Comparison of ENCODE assay signal across 13 cellular contexts in the genomic region with DNA sequence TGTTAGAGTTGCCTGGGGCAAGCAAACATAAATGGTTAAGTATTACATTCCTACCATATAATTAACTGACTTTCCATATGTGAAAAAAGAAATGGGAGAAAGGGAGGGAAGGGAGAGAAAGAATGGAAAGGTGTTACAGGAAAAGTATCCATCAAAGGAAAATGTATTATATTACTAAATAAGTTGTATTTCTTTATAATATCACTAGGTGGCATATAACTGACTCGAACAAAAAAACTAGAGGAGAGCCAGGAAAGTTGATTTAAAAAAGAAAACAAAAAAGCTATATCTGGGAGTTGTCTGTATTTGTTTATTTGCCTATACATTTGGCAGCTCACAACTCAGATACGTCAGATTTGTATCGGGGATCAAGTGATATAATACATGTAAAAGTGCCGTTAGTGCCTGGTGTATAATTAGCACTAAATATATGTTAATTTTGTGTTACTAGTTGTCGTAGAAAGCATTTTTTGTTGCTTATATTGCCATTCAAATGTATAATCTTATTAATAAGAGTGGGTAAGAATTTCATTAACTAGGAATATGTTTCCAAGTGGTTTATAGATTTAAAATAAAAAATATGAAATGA. TPM values are rescaled to one million over a fixed set of nuclear protein-coding genes. Genes with fewer than 3 reads are reported as not detected.
DNase-seq lines count a peak whose midpoint lies in the region; ATAC-seq, FAIRE-seq and TF ChIP-seq lines count a peak whose summit lies in the region.
"Had no signal": no experiment of that assay in that cellular context is flagged by ENCODE, and none has a peak within 500 bp of the region (broad histone marks: within the 10 kb centered on the region; RNA-seq: fewer than 3 reads in every experiment).

No MANE protein-coding gene starts in this region.

- peak; percentile 32 for TF ChIP-seq CTCF in cardiac muscle cell (IDR thresholded peaks at IDR 0.05; ENCODE audit: low read depth, low read length)
- TF ChIP-seq CTCF in esophagus muscularis mucosa (IDR thresholded peaks at IDR 0.05), result peak in 2 of 3 experiments; percentile 9 to 23

- H3K36me3 ChIP-seq in cardiac muscle cell (no peaks in the 10 kb centered on the region), esophagus muscularis mucosa (no peaks in the 10 kb centered on the region)
- H3K36me3 ChIP-seq: pancreas had no signal

- TF ChIP-seq EP300 in esophagus muscularis mucosa (IDR thresholded peaks at IDR 0.05), result no peak

- H3K4me1 ChIP-seq in cardiac muscle cell (ENCODE audit: low read depth), result no peaks in the 10 kb centered on the region
- H3K4me1 ChIP-seq in esophagus muscularis mucosa, result no peaks in the 10 kb centered on the region
- H3K4me1 ChIP-seq: pancreas had no signal

- intact Hi-C loops in left cardiac atrium (cut with DNase I) (loop anchor here in 1 of 2 donors (2.0 kb wide), 1 partner anchor 368 kb away; no protein-coding TSS in a partner anchor), esophagus muscularis mucosa (cut with DNase I) (no loop called here)

- H3K27me3 ChIP-seq in cardiac muscle cell (no peaks in the 10 kb centered on the region), esophagus muscularis mucosa (no peaks in the 10 kb centered on the region)
- H3K27me3 ChIP-seq: pancreas had no signal

- no peak overlapping the region for H3K27ac ChIP-seq in cardiac muscle cell
- H3K27ac ChIP-seq in esophagus muscularis mucosa (replicated peaks in 1 of 4), result no peak overlapping the region
- H3K27ac ChIP-seq: coronary artery, pancreas had no signal

- no peak for TF ChIP-seq POLR2A in esophagus muscularis mucosa (IDR thresholded peaks at IDR 0.05; ENCODE audit: low read depth)

- no peak overlapping the region for H3K4me3 ChIP-seq in cardiac muscle cell
- no peak overlapping the region for H3K4me3 ChIP-seq in esophagus muscularis mucosa
- H3K4me3 ChIP-seq: coronary artery, pancreas had no signal

- H3K9me3 ChIP-seq in cardiac muscle cell (ENCODE audit: low read depth) (no peaks in the 10 kb centered on the region), esophagus muscularis mucosa (no peaks in the 10 kb centered on the region)
- H3K9me3 ChIP-seq: pancreas had no signal

- FAIRE-seq in urothelium cell line (lab: Jason Lieb, UNC), result no peak

- peak in 1 of 2 donors; percentile 25 for DNase-seq in cardiac muscle cell (ENCODE audit: low read depth in 1 of 2, low spot score in 1 of 2)
- DNase-seq in left cardiac atrium, result no peak
- peak; percentile 79 for DNase-seq in NCI-H69 (lab: John Stamatoyannopoulos, UW)
- no peak for DNase-seq in esophagus muscularis mucosa (ENCODE audit: extremely low spot score)
- DNase-seq in urothelium cell line (ENCODE audit: low spot score), result peak; percentile 4
- DNase-seq in NCI-H187 treated with DMSO at 0.1 percent for 48 hours (lab: John Stamatoyannopoulos, UW), result no peak
- DNase-seq: activated T-cell treated with anti-CD3 and anti-CD28 coated beads for 4 hours; CD4-positive, alpha-beta T cell; pancreas had no signal

- ATAC-seq in left cardiac atrium (no peak), HG02884 (IDR thresholded peaks at IDR 0.05; ENCODE audit: unreplicated experiment) (no peak), GM18502 (IDR thresholded peaks at IDR 0.05; ENCODE audit: poor library complexity, unreplicated experiment) (no peak)

- WGBS in esophagus muscularis mucosa, result 46% methylated on average over 5 of the region's 5 CpGs

RNA-seq across cellular contexts. Expression of a gene that starts 59.6 kb away (rescaled TPM):
- total RNA-seq in cardiac muscle cell (69.6 and 111 TPM in 2 replicates), left cardiac atrium (1 to 10 TPM; 2.4 to 2.9 TPM), esophagus muscularis mucosa (10 to 100 TPM in 2 of 4 donors, 1 to 10 TPM in 2; 8.5 to 23.4 (median 10.9) TPM)
- 26.6 and 40.6 TPM in 2 replicates for polyA plus RNA-seq in cardiac muscle cell
- total RNA-seq: CD4-positive, alpha-beta T cell; T-helper 2 cell treated with Interferon-gamma antibody and Interleukin-4, amounts not matched to agents 100 ng/mL and 5 ng/mL, for 36 hours had no signal

Comparison
In these comparisons a context has a peak if more than half of its experiments do, and no peak if none do; other contexts are left out.
1. DNase-seq: peak in NCI-H69 (single experiment) and urothelium cell line (single experiment); none in left cardiac atrium (single experiment), esophagus muscularis mucosa (single experiment) and NCI-H187 treated with DMSO at 0.1 percent for 48 hours (single experiment).